In genomic region chr2:197310940-197311485, GRCh38 we compare ENCODE assay signal across 8 cellular contexts. TPM values are rescaled to one million over a fixed set of nuclear protein-coding genes. Genes with fewer than 3 reads are reported as not detected.
A peak's percentile ranks its signal among the peaks of the same experiment; 100 is the strongest.
DNase-seq lines count a peak whose midpoint lies in the region; ATAC-seq and TF ChIP-seq lines count a peak whose summit lies in the region.

No MANE protein-coding gene starts in this region.

- H3K4me3 ChIP-seq in Caco-2 (ENCODE audit: low read depth, low read length): peak overlapping the region; percentile 36
- peak overlapping the region; percentile 72 for H3K4me3 ChIP-seq in MG63
- H3K4me3 ChIP-seq in ectodermal cell (ENCODE audit: insufficient read depth, low read depth, low read length): peak overlapping the region; percentile 59
- peak overlapping the region; percentile 76 to 79 for H3K4me3 ChIP-seq in neutrophil (ENCODE audit: low read depth in 1 of 2, low read length in 1 of 2)

- H3K4me1 ChIP-seq in Caco-2: peaks cover 8% of the 10 kb centered on the region; the same call in 1 of the 2 replicates
- H3K4me1 ChIP-seq in ectodermal cell (ENCODE audit: control insufficient read depth, insufficient read depth, low read length): no peaks in the 10 kb centered on the region
- peaks cover 43 to 47% of the 10 kb centered on the region in 2 experiments for H3K4me1 ChIP-seq in neutrophil (ENCODE audit: control insufficient read depth in 1 of 2, insufficient read depth in 1 of 2, low read depth in 1 of 2, low read length in 1 of 2)

- POLR2A ChIA-PET in Caco-2 (lab: Charles Lee): no interaction called here

- no peak overlapping the region for H3K27ac ChIP-seq in ectodermal cell (ENCODE audit: insufficient read depth, low read depth, low read length, poor library complexity, severe bottlenecking)
- peak overlapping the region; percentile 99 for H3K27ac ChIP-seq in neutrophil

- BruUV-seq in Caco-2 (replicated peaks; lab: Mats Ljungman, UMichigan): no TSS peak

- TF ChIP-seq CTCF in Caco-2 (IDR thresholded peaks at IDR 0.05; ENCODE audit: insufficient read depth in 1 of 2, low read depth in 1 of 2, low read length in 1 of 2, severe bottlenecking in 1 of 2, unreplicated experiment in 1 of 2): no peak
- TF ChIP-seq CTCF in neutrophil (IDR thresholded peaks at IDR 0.05): no peak

- intact Hi-C loops in Caco-2 (cut with micrococcal nuclease; ENCODE audit: unreplicated experiment): loop anchor here (1.0 to 2.0 kb wide), 2 partner anchors 68 to 120 kb away; no protein-coding TSS in a partner anchor

- H3K27me3 ChIP-seq in Caco-2 (replicated peaks; ENCODE audit: control insufficient read depth, insufficient read depth, low read length) (no peaks in the 10 kb centered on the region), MG63 (no peaks in the 10 kb centered on the region), ectodermal cell (ENCODE audit: control insufficient read depth, insufficient read depth, low read length, poor library complexity, severe bottlenecking) (peaks cover 59% of the 10 kb centered on the region), neutrophil (no peaks in the 10 kb centered on the region)

- H3K4me3 Mint-ChIP-seq in Caco-2 (ENCODE audit: unreplicated experiment): peak overlapping the region; percentile 78

- H3K36me3 Mint-ChIP-seq in Caco-2 (ENCODE audit: insufficient read depth, unreplicated experiment): no peaks in the 10 kb centered on the region

- H3K9me3 ChIP-seq in Caco-2: no peaks in the 10 kb centered on the region
- H3K9me3 ChIP-seq in MG63: no peaks in the 10 kb centered on the region
- no peaks in the 10 kb centered on the region for H3K9me3 ChIP-seq in ectodermal cell (ENCODE audit: control insufficient read depth, low read length)
- H3K9me3 ChIP-seq in neutrophil: no peaks in the 10 kb centered on the region

- peaks cover 17% of the 10 kb centered on the region for H3K27me3 Mint-ChIP-seq in Caco-2 (ENCODE audit: insufficient read depth, unreplicated experiment)

- WGBS in ectodermal cell, 2 experiments: 2% methylated on average over 31 of the region's 31 CpGs

- DNase-seq in Caco-2 (no peak), MG63 (no peak), SW 1271 (lab: John Stamatoyannopoulos, UW) (no peak)

- H3K36me3 ChIP-seq in Caco-2 (ENCODE audit: control insufficient read depth, insufficient read depth, low read length): no peaks in the 10 kb centered on the region
- no peaks in the 10 kb centered on the region for H3K36me3 ChIP-seq in MG63
- H3K36me3 ChIP-seq in ectodermal cell (ENCODE audit: control insufficient read depth, insufficient read depth, low read length): no peaks in the 10 kb centered on the region
- H3K36me3 ChIP-seq in neutrophil: no peaks in the 10 kb centered on the region

- H3K4me1 Mint-ChIP-seq in Caco-2 (ENCODE audit: low read depth, unreplicated experiment): peaks cover 8% of the 10 kb centered on the region

- H3K9me3 Mint-ChIP-seq in Caco-2 (ENCODE audit: unreplicated experiment): no peaks in the 10 kb centered on the region

- CTCF ChIA-PET in Caco-2 (lab: Charles Lee): no interaction called here

- no peak overlapping the region for H3K27ac Mint-ChIP-seq in Caco-2 (ENCODE audit: unreplicated experiment)

- no peak for ATAC-seq in HG02885 (IDR thresholded peaks at IDR 0.05; ENCODE audit: poor library complexity, unreplicated experiment)
- no peak for ATAC-seq in HG03095 (IDR thresholded peaks at IDR 0.05; ENCODE audit: unreplicated experiment)
- ATAC-seq in HG03457 (IDR thresholded peaks at IDR 0.05; ENCODE audit: unreplicated experiment): no peak

RNA-seq across cellular contexts. Expression of gene ANKRD44, which starts 0.4 kb away (rescaled TPM):
- 1.0 and 3.1 TPM in 2 replicates for total RNA-seq in Caco-2 (2022)
- total RNA-seq in MG63 (2014; rRNA removed; shearing (Covaris generic); ENCODE audit: low replicate concordance): 0.66 and 5.9 TPM in 2 replicates
- 3.1 TPM for polyA plus RNA-seq in ectodermal cell (2013, experiment 1 of 4)
- 1.4 TPM for polyA plus RNA-seq in ectodermal cell (2013, experiment 2 of 4)
- polyA plus RNA-seq in ectodermal cell (2013, experiment 3 of 4): 1.5 TPM
- polyA plus RNA-seq in ectodermal cell (2013, experiment 4 of 4): 1.9 TPM
